ENCODE assay signal across 19 cellular contexts in the genomic region with DNA sequence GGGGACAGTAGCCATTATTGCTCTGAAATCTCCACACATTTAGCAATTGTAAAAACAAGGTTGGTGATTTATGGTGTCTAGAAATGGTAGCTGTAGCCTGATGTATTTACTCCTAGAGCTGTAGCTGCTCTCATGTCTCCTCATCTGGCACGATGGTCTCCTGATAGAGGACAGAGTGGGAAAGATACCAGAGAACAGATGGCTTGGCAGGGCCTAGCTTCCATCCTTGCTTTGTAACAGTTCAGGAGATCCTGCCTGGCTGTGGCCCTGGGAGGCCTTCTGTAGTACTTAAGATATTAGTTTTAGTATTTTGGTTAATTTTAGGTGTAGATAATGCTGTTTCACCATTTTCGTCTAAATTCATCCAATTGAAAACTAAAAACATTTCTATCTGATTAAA. TPM values are rescaled to one million over a fixed set of nuclear protein-coding genes. Genes with fewer than 3 reads are reported as not detected.
DNase-seq lines count a peak whose midpoint lies in the region; ATAC-seq and TF ChIP-seq lines count a peak whose summit lies in the region.
"Had no signal": no experiment of that assay in that cellular context is flagged by ENCODE, and none has a peak within 500 bp of the region (broad histone marks: within the 10 kb centered on the region; RNA-seq: fewer than 3 reads in every experiment).

No MANE protein-coding gene starts in this region.

- H3K36me3 Mint-ChIP-seq in T-helper 1 cell treated with Interleukin-12 subunit alpha and Interleukin-12 subunit beta and Interleukin-4 antibody, amounts not matched to agents 30 μg/mL and 1 μg/mL, for 36 hours (ENCODE audit: low read depth) = peaks cover 69% of the 10 kb centered on the region
- peaks cover 91% of the 10 kb centered on the region for H3K36me3 Mint-ChIP-seq in CD4-positive, alpha-beta T cell (ENCODE audit: low read depth)
- H3K36me3 Mint-ChIP-seq in T-helper 17 cell (ENCODE audit: low read depth) = peaks cover 30% of the 10 kb centered on the region
- H3K36me3 Mint-ChIP-seq in effector memory CD8-positive, alpha-beta T cell (ENCODE audit: insufficient read depth) = peaks cover 91% of the 10 kb centered on the region
- H3K36me3 Mint-ChIP-seq in CD14-positive monocyte = peaks cover 69 to 80% of the 10 kb centered on the region in 2 donors

- no peaks in the 10 kb centered on the region for H3K9me3 Mint-ChIP-seq in T-helper 1 cell treated with Interleukin-12 subunit alpha and Interleukin-12 subunit beta and Interleukin-4 antibody, amounts not matched to agents 30 μg/mL and 1 μg/mL, for 36 hours
- H3K9me3 Mint-ChIP-seq in CD4-positive, alpha-beta T cell = no peaks in the 10 kb centered on the region
- H3K9me3 Mint-ChIP-seq in effector memory CD8-positive, alpha-beta T cell = no peaks in the 10 kb centered on the region
- H3K9me3 Mint-ChIP-seq in CD14-positive monocyte = no peaks in the 10 kb centered on the region
- H3K9me3 Mint-ChIP-seq: IgD-negative memory B cell had no signal

- H3K27me3 Mint-ChIP-seq in T-helper 1 cell treated with Interleukin-12 subunit alpha and Interleukin-12 subunit beta and Interleukin-4 antibody, amounts not matched to agents 30 μg/mL and 1 μg/mL, for 36 hours (ENCODE audit: low read depth) = no peaks in the 10 kb centered on the region
- H3K27me3 Mint-ChIP-seq in CD4-positive, alpha-beta T cell = no peaks in the 10 kb centered on the region
- H3K27me3 Mint-ChIP-seq in T-helper 17 cell = no peaks in the 10 kb centered on the region
- no peaks in the 10 kb centered on the region for H3K27me3 Mint-ChIP-seq in effector memory CD8-positive, alpha-beta T cell
- no peaks in the 10 kb centered on the region for H3K27me3 Mint-ChIP-seq in CD14-positive monocyte (ENCODE audit: low read depth in 3 of 3)
- H3K27me3 Mint-ChIP-seq: IgD-negative memory B cell had no signal

- no peaks in the 10 kb centered on the region for H3K9me3 ChIP-seq in CD4-positive, alpha-beta T cell (ENCODE audit: control insufficient read depth, low read length)
- H3K9me3 ChIP-seq in T-helper 17 cell (ENCODE audit: control insufficient read depth, low read length, poor library complexity, severe bottlenecking) = no peaks in the 10 kb centered on the region
- H3K9me3 ChIP-seq: BLaER1 treated with 17β-estradiol and CSF1 and Interleukin-3, amounts not matched to agents 10 nM and 100 nM had no signal

- H3K4me3 Mint-ChIP-seq in T-helper 1 cell treated with Interleukin-12 subunit alpha and Interleukin-12 subunit beta and Interleukin-4 antibody, amounts not matched to agents 30 μg/mL and 1 μg/mL, for 36 hours = no peak overlapping the region
- no peak overlapping the region for H3K4me3 Mint-ChIP-seq in CD4-positive, alpha-beta T cell
- H3K4me3 Mint-ChIP-seq in T-helper 17 cell = no peak overlapping the region
- H3K4me3 Mint-ChIP-seq in effector memory CD8-positive, alpha-beta T cell = peak overlapping the region in 1 of 2 donors; percentile 8
- no peak overlapping the region for H3K4me3 Mint-ChIP-seq in CD14-positive monocyte

- H3K4me1 Mint-ChIP-seq in T-helper 1 cell treated with Interleukin-12 subunit alpha and Interleukin-12 subunit beta and Interleukin-4 antibody, amounts not matched to agents 30 μg/mL and 1 μg/mL, for 36 hours (ENCODE audit: low read depth) = peaks cover 63% of the 10 kb centered on the region
- peaks cover 81% of the 10 kb centered on the region for H3K4me1 Mint-ChIP-seq in CD4-positive, alpha-beta T cell (ENCODE audit: low read depth)
- H3K4me1 Mint-ChIP-seq in T-helper 17 cell (peaks cover 47% of the 10 kb centered on the region), CD14-positive monocyte (peaks cover 3% of the 10 kb centered on the region)
- peaks cover 69 to 77% of the 10 kb centered on the region in 2 donors for H3K4me1 Mint-ChIP-seq in effector memory CD8-positive, alpha-beta T cell (ENCODE audit: low read depth in 2 of 2)

- no peaks in the 10 kb centered on the region for H3K27me3 ChIP-seq in CD4-positive, alpha-beta T cell (ENCODE audit: control insufficient read depth, insufficient read depth, low read length)
- H3K27me3 ChIP-seq: BLaER1 treated with 17β-estradiol and CSF1 and Interleukin-3, amounts not matched to agents 10 nM and 100 nM had no signal

- CTCF ChIA-PET in CD4-positive, alpha-beta T cell (lab: Charles Lee) = interaction anchor here (0.7 kb wide), 1 partner anchor 8 kb away, joined by 3 read pairs; no protein-coding TSS in a partner anchor

- no peak for TF ChIP-seq CTCF in CD4-positive, alpha-beta T cell (IDR thresholded peaks at IDR 0.05)
- TF ChIP-seq CTCF in CD14-positive monocyte (IDR thresholded peaks at IDR 0.05) = no peak

- H3K27ac Mint-ChIP-seq in T-helper 1 cell treated with Interleukin-12 subunit alpha and Interleukin-12 subunit beta and Interleukin-4 antibody, amounts not matched to agents 30 μg/mL and 1 μg/mL, for 36 hours = peak overlapping the region; percentile 45
- H3K27ac Mint-ChIP-seq in CD4-positive, alpha-beta T cell = peak overlapping the region; percentile 75
- H3K27ac Mint-ChIP-seq in T-helper 17 cell (peak overlapping the region; percentile 96), CD14-positive monocyte (no peak overlapping the region)
- H3K27ac Mint-ChIP-seq in effector memory CD8-positive, alpha-beta T cell = peak overlapping the region; percentile 86

- POLR2A ChIA-PET in CD4-positive, alpha-beta T cell (lab: Charles Lee) = interaction anchor here (3.4 kb wide), 1 partner anchor 10 kb away, joined by 16 read pairs; no protein-coding TSS in a partner anchor

- intact Hi-C loops in CD4-positive, alpha-beta T cell (cut with DNase I, micrococcal nuclease) = loop anchor here in 1 of 2 experiments (10.0 kb wide), 1 partner anchor 73 kb away; no protein-coding TSS in a partner anchor
- intact Hi-C loops in CD14-positive monocyte (cut with micrococcal nuclease) = loop anchor here (10.0 kb wide), 2 partner anchors 403 to 423 kb away; no protein-coding TSS in a partner anchor

- DNase-seq in T-helper 1 cell (no peak), T-helper 17 cell (no peak), islet precursor cell (no peak), CD14-positive monocyte (ENCODE audit: low spot score) (no peak), NCI-H510A treated with DMSO at 0.1 percent for 48 hours (lab: John Stamatoyannopoulos, UW) (no peak)
- DNase-seq in CD4-positive, alpha-beta T cell = no peak
- DNase-seq in effector memory CD8-positive, alpha-beta T cell = no peak
- DNase-seq: 8988T, DND-41, GF-D8, HCEC 1CT, NCI-H1417, NCI-H2081, NCI-H526 treated with DMSO at 0.1 percent for 48 hours had no signal

- no peak for ATAC-seq in CD4-positive, alpha-beta T cell (ENCODE audit: poor library complexity)
- no peak for ATAC-seq in T-helper 17 cell
- no peak for ATAC-seq in effector memory CD8-positive, alpha-beta T cell (replicated peaks)

- no peak overlapping the region for H3K27ac ChIP-seq in CD4-positive, alpha-beta T cell (ENCODE audit: low read depth, low read length)
- H3K27ac ChIP-seq: BLaER1 treated with 17β-estradiol and CSF1 and Interleukin-3, amounts not matched to agents 10 nM and 100 nM; RWPE1 had no signal

RNA-seq across cellular contexts. Expression of gene ATG16L1, which starts 6.7 kb away (rescaled TPM):
- total RNA-seq in CD4-positive, alpha-beta T cell = 100 to 1,000 TPM; 134 to 135 TPM
- total RNA-seq in T-helper 17 cell = 100 to 1,000 TPM in 1 of 2 donors, 10 to 100 TPM in 1; 87.3 to 115 TPM
- polyA plus RNA-seq in CD14-positive monocyte = 1 to 10 TPM; 3.3 to 4.3 TPM

RNA-seq across cellular contexts. Expression of gene SAG, which starts 49.4 kb away (rescaled TPM):
- under 1 TPM; 0.03 to 0.22 TPM for total RNA-seq in CD4-positive, alpha-beta T cell
- total RNA-seq in T-helper 17 cell = under 1 TPM; 0.10 to 0.25 TPM
- under 1 TPM in 1 of 2 donors, not detected in 1; 0.87 TPM for polyA plus RNA-seq in CD14-positive monocyte
- total RNA-seq: LHCN-M2 had no signal
- polyA plus RNA-seq: IgD-negative memory B cell had no signal

Comparison
In these comparisons a context has a peak if more than half of its experiments do, and no peak if none do; other contexts are left out.
1. H3K27ac Mint-ChIP-seq: peak in T-helper 1 cell treated with Interleukin-12 subunit alpha and Interleukin-12 subunit beta and Interleukin-4 antibody, amounts not matched to agents 30 μg/mL and 1 μg/mL, for 36 hours (single experiment), CD4-positive, alpha-beta T cell (single experiment), T-helper 17 cell (single experiment) and effector memory CD8-positive, alpha-beta T cell (2 of 2); none in CD14-positive monocyte (0 of 7).